In genomic region chr3:37626722-37627565, GRCh38 we compare ENCODE assay signal across 25 cellular contexts.
"Had no signal": no experiment of that assay in that cellular context is flagged by ENCODE, and none has a peak within 500 bp of the region (broad histone marks: within the 10 kb centered on the region; RNA-seq: fewer than 3 reads in every experiment).

No MANE protein-coding gene starts in this region.

- H3K36me3 Mint-ChIP-seq: activated naive CD4-positive, alpha-beta T cell treated with anti-CD3 and anti-CD28 coated beads, Interleukin-2, amount 50 U/mL, for 24 hours; naive B cell; neural progenitor cell had no signal

- H3K36me3 ChIP-seq: brain microvascular endothelial cell, neural progenitor cell had no signal

- ATAC-seq: effector memory CD8-positive, alpha-beta T cell; left colon; lower lobe of right lung had no signal

- H3K4me3 Mint-ChIP-seq: activated CD4-positive, alpha-beta memory T cell treated with anti-CD3 and anti-CD28 coated beads, Interleukin-2, amount 10 ng/mL, durations not matched to agents 7 days and 5 days; activated CD4-positive, alpha-beta T cell treated with anti-CD3 and anti-CD28 coated beads, Interleukin-2, amount 10 ng/mL, durations not matched to agents 24 days and 14 days; activated naive CD4-positive, alpha-beta T cell treated with anti-CD3 and anti-CD28 coated beads, Interleukin-2, amount 50 U/mL, for 24 hours; activated T-helper 1 cell treated with anti-CD3 and anti-CD28 coated beads, Interleukin-12 subunit alpha, Interleukin-12 subunit beta, Interleukin-2, Interleukin-4 antibody, amounts not matched to agents 30 ng/mL and 10 ng/mL and 1 ng/mL, durations not matched to agents 14 hours and 24 hours and 36 hours; effector memory CD8-positive, alpha-beta T cell; naive B cell; neural progenitor cell; stimulated activated naive CD8-positive, alpha-beta T cell treated with anti-CD3 and anti-CD28 coated beads, Interleukin-15, Interleukin-2, amounts not matched to agents 100 ng/mL and 50 ng/mL, for 24 hours; T-helper 1 cell treated with Interleukin-12 subunit alpha and Interleukin-12 subunit beta and Interleukin-4 antibody, amounts not matched to agents 30 μg/mL and 1 μg/mL, for 36 hours had no signal

- H3K9ac ChIP-seq: neural progenitor cell had no signal

- H3K27me3 ChIP-seq: heart left ventricle, neural progenitor cell, tibial artery had no signal

- H3K27ac Mint-ChIP-seq: activated CD4-positive, alpha-beta memory T cell treated with anti-CD3 and anti-CD28 coated beads, Interleukin-2, amount 10 ng/mL, durations not matched to agents 7 days and 5 days; activated CD4-positive, alpha-beta T cell treated with anti-CD3 and anti-CD28 coated beads, Interleukin-2, amount 10 ng/mL, durations not matched to agents 24 days and 14 days; activated naive CD4-positive, alpha-beta T cell treated with anti-CD3 and anti-CD28 coated beads, Interleukin-2, amount 50 U/mL, for 24 hours; activated T-helper 1 cell treated with anti-CD3 and anti-CD28 coated beads, Interleukin-12 subunit alpha, Interleukin-12 subunit beta, Interleukin-2, Interleukin-4 antibody, amounts not matched to agents 30 ng/mL and 10 ng/mL and 1 ng/mL, durations not matched to agents 14 hours and 24 hours and 36 hours; effector memory CD8-positive, alpha-beta T cell; progenitor cell of endocrine pancreas; stimulated activated naive CD8-positive, alpha-beta T cell treated with anti-CD3 and anti-CD28 coated beads, Interleukin-15, Interleukin-2, amounts not matched to agents 100 ng/mL and 50 ng/mL, for 24 hours; T-helper 1 cell treated with Interleukin-12 subunit alpha and Interleukin-12 subunit beta and Interleukin-4 antibody, amounts not matched to agents 30 μg/mL and 1 μg/mL, for 36 hours had no signal

- H3K27ac ChIP-seq: brain microvascular endothelial cell, lower lobe of right lung, neural progenitor cell had no signal

- H3K9me3 Mint-ChIP-seq: activated CD4-positive, alpha-beta memory T cell treated with anti-CD3 and anti-CD28 coated beads, Interleukin-2, amount 10 ng/mL, durations not matched to agents 7 days and 5 days; activated CD4-positive, alpha-beta T cell treated with anti-CD3 and anti-CD28 coated beads, Interleukin-2, amount 10 ng/mL, durations not matched to agents 24 days and 14 days; activated naive CD4-positive, alpha-beta T cell treated with anti-CD3 and anti-CD28 coated beads, Interleukin-2, amount 50 U/mL, for 24 hours; activated T-helper 1 cell treated with anti-CD3 and anti-CD28 coated beads, Interleukin-12 subunit alpha, Interleukin-12 subunit beta, Interleukin-2, Interleukin-4 antibody, amounts not matched to agents 30 ng/mL and 10 ng/mL and 1 ng/mL, durations not matched to agents 14 hours and 24 hours and 36 hours; neural progenitor cell; stimulated activated naive CD8-positive, alpha-beta T cell treated with anti-CD3 and anti-CD28 coated beads, Interleukin-15, Interleukin-2, amounts not matched to agents 100 ng/mL and 50 ng/mL, for 24 hours; T-helper 1 cell treated with Interleukin-12 subunit alpha and Interleukin-12 subunit beta and Interleukin-4 antibody, amounts not matched to agents 30 μg/mL and 1 μg/mL, for 36 hours had no signal

- H3K9me3 ChIP-seq: heart left ventricle, lower lobe of right lung, tibial artery had no signal

- H3K4me1 ChIP-seq: neural progenitor cell had no signal

- H3K4me3 ChIP-seq: heart left ventricle, lower lobe of right lung, neural progenitor cell, tibial artery had no signal

- H3K4me1 Mint-ChIP-seq: activated CD4-positive, alpha-beta memory T cell treated with anti-CD3 and anti-CD28 coated beads, Interleukin-2, amount 10 ng/mL, durations not matched to agents 7 days and 5 days; activated naive CD4-positive, alpha-beta T cell treated with anti-CD3 and anti-CD28 coated beads, Interleukin-2, amount 50 U/mL, for 24 hours had no signal

- DNase-seq: activated CD4-positive, alpha-beta memory T cell treated with anti-CD3 and anti-CD28 coated beads, Interleukin-2, amount 10 ng/mL, durations not matched to agents 7 days and 5 days; activated CD4-positive, alpha-beta T cell treated with anti-CD3 and anti-CD28 coated beads, Interleukin-2, amount 10 ng/mL, durations not matched to agents 24 days and 14 days; activated gamma-delta T cell; anterior cingulate cortex; brain microvascular endothelial cell; central memory CD4-positive, alpha-beta T cell; effector memory CD8-positive, alpha-beta T cell; heart left ventricle; islet precursor cell; left colon; lower lobe of right lung; mesendoderm; naive B cell; retina; stimulated activated CD4-positive, alpha-beta T cell treated with anti-CD3 and anti-CD28 coated beads, Interleukin-12 subunit alpha, Interleukin-12 subunit beta, amount 100 ng/mL, for 4 hours; stimulated activated CD4-positive, alpha-beta T cell treated with anti-CD3 and anti-CD28 coated beads, Interleukin-4, amount 100 ng/mL, for 4 hours; substantia nigra; T1000; tibial artery had no signal
